ENCODE assay signal across 34 cellular contexts in the genomic region with DNA sequence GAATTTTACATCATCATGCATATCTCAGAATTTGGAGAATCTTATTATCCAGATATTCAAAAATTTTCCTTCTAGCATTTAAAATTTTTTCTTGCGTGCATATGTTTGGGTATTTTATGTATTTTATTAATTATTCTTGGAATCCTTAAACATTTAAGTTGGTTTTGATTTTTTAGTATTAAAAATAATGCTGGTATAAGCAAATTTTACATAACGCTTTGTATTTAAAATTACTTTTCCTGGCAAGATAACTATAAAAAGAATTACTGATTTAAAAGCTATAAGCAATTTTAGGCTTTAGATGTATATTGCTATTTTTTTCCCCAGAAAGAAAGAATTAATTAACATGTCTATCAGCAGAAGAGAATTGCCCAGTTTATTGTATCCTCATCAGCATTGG.
"Had no signal": no experiment of that assay in that cellular context is flagged by ENCODE, and none has a peak within 500 bp of the region (broad histone marks: within the 10 kb centered on the region; RNA-seq: fewer than 3 reads in every experiment).

No MANE protein-coding gene starts in this region.

- FAIRE-seq: astrocyte, bronchial epithelial cell had no signal

- H3K9me3 ChIP-seq: adrenal gland, ascending aorta, body of pancreas, breast epithelium had no signal

- H3K4me1 ChIP-seq: adrenal gland, ascending aorta, body of pancreas, breast epithelium had no signal

- ATAC-seq: activated naive CD4-positive, alpha-beta T cell treated with anti-CD3 and anti-CD28 coated beads, Interleukin-2, amount 50 U/mL, for 72 hours; activated naive CD8-positive, alpha-beta T cell treated with anti-CD3 and anti-CD28 coated beads, Interleukin-2, amount 50 U/mL, for 24 hours; activated T-cell treated with anti-CD3 and anti-CD28 coated beads, Interleukin-2, amount 50 U/mL, for 4 hours; activated T-cell treated with anti-CD3 and anti-CD28 coated beads, Interleukin-2, amount 50 U/mL, for 72 hours; activated T-helper 17 cell treated with anti-CD3 and anti-CD28 coated beads, Interleukin-2, amount 50 U/mL, for 72 hours; body of pancreas had no signal

- H3K27ac ChIP-seq: adrenal gland, ascending aorta, body of pancreas, brain microvascular endothelial cell, breast epithelium, cardiac muscle cell had no signal

- H3K4me3 ChIP-seq: adrenal gland, ascending aorta, body of pancreas, breast epithelium, cardiac muscle cell had no signal

- DNase-seq: activated effector memory CD4-positive, alpha-beta T cell treated with anti-CD3 and anti-CD28 coated beads, Interleukin-2, amount 50 U/mL, for 16 hours; activated effector memory CD4-positive, alpha-beta T cell treated with Interleukin-2 at 50 U/mL for 16 hours; activated gamma-delta T cell; activated gamma-delta T cell treated with Interleukin-2 at 50 U/mL for 16 hours; activated naive CD4-positive, alpha-beta T cell; activated naive CD4-positive, alpha-beta T cell treated with anti-CD3 and anti-CD28 coated beads for 36 hours; activated naive CD4-positive, alpha-beta T cell treated with anti-CD3 and anti-CD28 coated beads, Interleukin-2, amount 10 ng/mL, durations not matched to agents 7 days and 5 days; activated naive CD4-positive, alpha-beta T cell treated with anti-CD3 and anti-CD28 coated beads, Interleukin-2, amount 50 U/mL, for 16 hours; activated naive CD4-positive, alpha-beta T cell treated with Interleukin-2 at 50 U/mL for 16 hours; activated naive CD8-positive, alpha-beta T cell treated with anti-CD3 and anti-CD28 coated beads for 36 hours; activated naive CD8-positive, alpha-beta T cell treated with anti-CD3 and anti-CD28 coated beads, Interleukin-2, amount 10 ng/mL, durations not matched to agents 7 days and 5 days; activated naive CD8-positive, alpha-beta T cell treated with anti-CD3 and anti-CD28 coated beads, Interleukin-2, amount 50 U/mL, for 24 hours; activated T-cell treated with anti-CD3 and anti-CD28 coated beads, Interleukin-2, amount 50 U/mL, for 1 hour; activated T-cell treated with anti-CD3 and anti-CD28 coated beads, Interleukin-2, amount 50 U/mL, for 24 hours; activated T-cell treated with anti-CD3 and anti-CD28 coated beads, Interleukin-2, amount 50 U/mL, for 4 hours; activated T-cell treated with anti-CD3 and anti-CD28 coated beads, Interleukin-2, amount 50 U/mL, for 48 hours; activated T-cell treated with anti-CD3 and anti-CD28 coated beads, Interleukin-2, amount 50 U/mL, for 72 hours; adrenal gland; amniotic stem cell; amygdala; anterior cingulate cortex; aorta; body of pancreas; brain microvascular endothelial cell; caudate nucleus; central memory CD4-positive, alpha-beta T cell; cerebellar nuclear complex had no signal

- H3K27me3 ChIP-seq: adrenal gland, ascending aorta, body of pancreas, brain microvascular endothelial cell, breast epithelium, cardiac muscle cell had no signal

- H3K36me3 ChIP-seq: adrenal gland, ascending aorta, brain microvascular endothelial cell, breast epithelium, cardiac muscle cell had no signal
